In the genomic region with DNA sequence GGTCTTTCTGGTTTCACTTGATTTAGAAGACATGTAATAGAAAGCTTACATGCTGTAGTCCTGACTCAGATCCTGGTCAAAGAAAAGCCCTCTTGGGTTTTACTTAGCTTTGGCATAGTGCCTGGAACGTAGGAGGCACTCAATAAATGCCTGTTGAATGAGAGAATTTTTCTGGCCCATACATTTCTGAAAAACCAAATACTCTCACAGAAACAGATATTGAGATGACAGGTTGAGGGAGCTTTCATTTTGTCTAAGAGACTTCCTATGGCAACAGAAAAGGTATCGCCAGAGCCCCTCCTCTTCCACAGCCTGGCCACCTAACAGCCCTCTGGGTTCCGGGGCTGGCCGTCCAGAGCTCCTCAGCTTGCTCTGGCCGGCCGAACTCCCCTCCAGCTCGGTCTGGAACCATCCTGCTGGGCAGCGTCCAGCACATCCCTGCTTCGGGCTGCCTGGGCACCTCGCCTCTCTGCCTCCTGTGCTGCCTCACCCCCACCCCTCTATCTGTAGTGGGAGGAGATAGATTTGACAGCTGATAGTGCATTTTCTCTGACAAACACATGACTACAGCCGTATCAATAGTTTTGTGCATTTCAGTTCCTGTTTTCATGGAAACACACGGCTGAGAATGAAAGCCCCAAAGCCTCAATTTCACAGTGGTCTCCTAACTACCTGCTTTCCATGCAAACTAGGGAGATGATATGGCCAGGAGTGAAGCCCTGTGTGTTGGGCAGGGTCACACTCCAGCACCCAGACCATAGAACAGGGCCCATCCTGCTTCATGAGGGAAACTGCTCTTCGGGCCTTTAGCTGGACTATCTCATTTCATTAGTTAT, we compare ENCODE assay signal across 9 cellular contexts. TPM values are rescaled to one million over a fixed set of nuclear protein-coding genes. Genes with fewer than 3 reads are reported as not detected.
A peak's percentile ranks its signal among the peaks of the same experiment; 100 is the strongest.
DNase-seq lines count a peak whose midpoint lies in the region; ATAC-seq and TF ChIP-seq lines count a peak whose summit lies in the region.
"Had no signal": no experiment of that assay in that cellular context is flagged by ENCODE, and none has a peak within 500 bp of the region (broad histone marks: within the 10 kb centered on the region; RNA-seq: fewer than 3 reads in every experiment).

No MANE protein-coding gene starts in this region.

- no peaks in the 10 kb centered on the region for H3K27me3 ChIP-seq in lung (ENCODE audit: control insufficient read depth, insufficient read depth)

- peak overlapping the region; percentile 71 for H3K4me3 Mint-ChIP-seq in Calu3 (ENCODE audit: low read depth, unreplicated experiment)
- H3K4me3 Mint-ChIP-seq in activated naive CD8-positive, alpha-beta T cell treated with anti-CD3 and anti-CD28 coated beads, Interleukin-2, amount 10 ng/mL, durations not matched to agents 7 days and 5 days, result peak overlapping the region; percentile 35
- no peak overlapping the region for H3K4me3 Mint-ChIP-seq in progenitor cell of endocrine pancreas (ENCODE audit: low read depth)

- no peaks in the 10 kb centered on the region for H3K36me3 ChIP-seq in lung (ENCODE audit: control insufficient read depth in 2 of 2, insufficient read depth in 2 of 2, low read length in 2 of 2)

- peak; percentile 52 for DNase-seq in Calu3
- DNase-seq in activated naive CD8-positive, alpha-beta T cell treated with anti-CD3 and anti-CD28 coated beads, Interleukin-2, amount 10 ng/mL, durations not matched to agents 7 days and 5 days, result no peak
- DNase-seq in lung (ENCODE audit: low spot score), result no peak
- DNase-seq in progenitor cell of endocrine pancreas (ENCODE audit: low spot score, unreplicated experiment), result no peak
- DNase-seq in cerebellar cortex (ENCODE audit: low spot score), result no peak
- no peak for DNase-seq in stimulated activated CD4-positive, alpha-beta T cell treated with anti-CD3 and anti-CD28 coated beads, Interleukin-4, amount 100 ng/mL, for 1 hour

- H3K36me3 Mint-ChIP-seq in Calu3 (ENCODE audit: insufficient read depth, unreplicated experiment) (no peaks in the 10 kb centered on the region), progenitor cell of endocrine pancreas (ENCODE audit: insufficient read depth) (no peaks in the 10 kb centered on the region)
- peaks cover 6% of the 10 kb centered on the region for H3K36me3 Mint-ChIP-seq in activated naive CD8-positive, alpha-beta T cell treated with anti-CD3 and anti-CD28 coated beads, Interleukin-2, amount 10 ng/mL, durations not matched to agents 7 days and 5 days

- ATAC-seq in GM19351 (IDR thresholded peaks at IDR 0.05; ENCODE audit: unreplicated experiment), result peak; percentile 81
- peak; percentile 78 for ATAC-seq in HG03159 (IDR thresholded peaks at IDR 0.05; ENCODE audit: unreplicated experiment)
- ATAC-seq in activated naive CD8-positive, alpha-beta T cell treated with anti-CD3 and anti-CD28 coated beads, Interleukin-2, amount 10 ng/mL, durations not matched to agents 7 days and 5 days (ENCODE audit: low read depth), result peak; percentile 34
- peak; percentile 43 for ATAC-seq in lung (ENCODE audit: insufficient read depth, low FRiP score)

- H3K9me3 ChIP-seq in lung (ENCODE audit: control insufficient read depth in 2 of 2, insufficient read depth in 1 of 2, low read length in 1 of 2), result no peaks in the 10 kb centered on the region

- H3K9me3 Mint-ChIP-seq in Calu3 (ENCODE audit: low read depth, unreplicated experiment) (no peaks in the 10 kb centered on the region), progenitor cell of endocrine pancreas (ENCODE audit: low read depth) (no peaks in the 10 kb centered on the region)
- no peaks in the 10 kb centered on the region for H3K9me3 Mint-ChIP-seq in activated naive CD8-positive, alpha-beta T cell treated with anti-CD3 and anti-CD28 coated beads, Interleukin-2, amount 10 ng/mL, durations not matched to agents 7 days and 5 days

- TF ChIP-seq CTCF in Calu3 (IDR thresholded peaks at IDR 0.05; ENCODE audit: unreplicated experiment) (no peak), lung (IDR thresholded peaks at IDR 0.05; ENCODE audit: control extremely low read depth, extremely low read depth) (no peak), progenitor cell of endocrine pancreas (IDR thresholded peaks at IDR 0.05; ENCODE audit: unreplicated experiment) (no peak)

- H3K27ac Mint-ChIP-seq in Calu3 (ENCODE audit: unreplicated experiment), result peak overlapping the region; percentile 86
- peak overlapping the region; percentile 77 for H3K27ac Mint-ChIP-seq in activated naive CD8-positive, alpha-beta T cell treated with anti-CD3 and anti-CD28 coated beads, Interleukin-2, amount 10 ng/mL, durations not matched to agents 7 days and 5 days
- no peak overlapping the region for H3K27ac Mint-ChIP-seq in progenitor cell of endocrine pancreas

- peaks cover 0 to 2% of the 10 kb centered on the region in 2 donors for H3K4me1 ChIP-seq in lung (ENCODE audit: control insufficient read depth in 2 of 2, insufficient read depth in 2 of 2, low read length in 2 of 2)

- BruUV-seq in Calu3 (replicated peaks; lab: Mats Ljungman, UMichigan), result no TSS peak

- CTCF ChIA-PET in Calu3 (lab: Charles Lee), result interaction anchor here (0.6 to 1.1 kb wide), 4 partner anchors 11 to 149 kb away, joined by 3 to 7 read pairs (median 3); no protein-coding TSS in a partner anchor

- WGBS in lung, 2 donors, result 65 to 82% methylated on average over 13 of the region's 13 CpGs

- intact Hi-C loops in Calu3 (cut with micrococcal nuclease; ENCODE audit: unreplicated experiment), result no loop called here

- H3K27ac ChIP-seq in lung (ENCODE audit: low read depth in 1 of 2, low read length in 1 of 2), result peak overlapping the region in 1 of 2 donors; percentile 74

- POLR2A ChIA-PET in activated naive CD8-positive, alpha-beta T cell treated with anti-CD3 and anti-CD28 coated beads, Interleukin-2, amount 10 ng/mL, durations not matched to agents 7 days and 5 days (lab: Charles Lee), result interaction anchor here (0.6 to 4.9 kb wide), 5 partner anchors 12 to 1350 kb away, joined by 3 to 30 read pairs (median 4); a partner anchor contains a TSS

- H3K4me3 ChIP-seq in lung, result no peak overlapping the region

- peaks cover 45% of the 10 kb centered on the region for H3K4me1 Mint-ChIP-seq in Calu3 (ENCODE audit: low read depth, unreplicated experiment)
- peaks cover 34% of the 10 kb centered on the region for H3K4me1 Mint-ChIP-seq in activated naive CD8-positive, alpha-beta T cell treated with anti-CD3 and anti-CD28 coated beads, Interleukin-2, amount 10 ng/mL, durations not matched to agents 7 days and 5 days
- H3K4me1 Mint-ChIP-seq in progenitor cell of endocrine pancreas (ENCODE audit: low read depth), result peaks cover 2% of the 10 kb centered on the region

- H3K27me3 Mint-ChIP-seq in Calu3 (ENCODE audit: unreplicated experiment) (no peaks in the 10 kb centered on the region), progenitor cell of endocrine pancreas (peaks cover 22% of the 10 kb centered on the region)
- no peaks in the 10 kb centered on the region for H3K27me3 Mint-ChIP-seq in activated naive CD8-positive, alpha-beta T cell treated with anti-CD3 and anti-CD28 coated beads, Interleukin-2, amount 10 ng/mL, durations not matched to agents 7 days and 5 days

RNA-seq across cellular contexts. Expression of a gene that starts 1.1 kb away (rescaled TPM):
- not detected in 2 replicates for total RNA-seq in Calu3 (2022)
- 1 to 10 TPM in 1 of 2 experiments, not detected in 1; 1.8 TPM for total RNA-seq in activated naive CD8-positive, alpha-beta T cell treated with anti-CD3 and anti-CD28 coated beads, Interleukin-2, amount 10 ng/mL, durations not matched to agents 7 days and 5 days
- total RNA-seq in lung, result not detected
- polyA plus RNA-seq in lung, result not detected
- total RNA-seq in progenitor cell of endocrine pancreas, result not detected in 2 replicates
- total RNA-seq: mononuclear cell had no signal

RNA-seq across cellular contexts. Expression of a gene that starts 16.9 kb away (rescaled TPM):
- total RNA-seq in Calu3 (2022) (not detected in 2 replicates), lung (not detected), progenitor cell of endocrine pancreas (not detected in 2 replicates)
- total RNA-seq in activated naive CD8-positive, alpha-beta T cell treated with anti-CD3 and anti-CD28 coated beads, Interleukin-2, amount 10 ng/mL, durations not matched to agents 7 days and 5 days, result under 1 TPM; 0.30 to 0.37 TPM
- under 1 TPM in 1 of 2 donors, not detected in 1; 0.14 TPM for polyA plus RNA-seq in lung
